In the genomic region with DNA sequence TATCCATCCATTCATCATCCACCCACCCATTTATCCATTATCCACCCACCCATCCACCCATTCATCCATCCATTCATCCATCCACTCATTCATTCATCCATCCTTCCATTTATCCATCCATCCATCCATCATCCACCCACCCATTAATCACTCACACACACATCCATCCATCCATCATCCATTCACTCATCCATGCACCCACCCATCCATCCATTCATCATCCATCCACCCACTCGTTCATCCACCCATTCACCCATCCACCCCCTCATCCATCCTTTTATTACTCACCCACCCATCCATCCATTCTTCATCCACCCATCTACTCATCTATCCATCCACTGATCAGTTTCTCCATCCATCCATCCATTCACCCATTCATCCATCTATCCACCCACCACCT, we compare ENCODE assay signal across 2 cellular contexts.
TF ChIP-seq lines count a peak whose summit lies in the region.

No MANE protein-coding gene starts in this region.

TF ChIP-seq in HepG2, 621 proteins besides CTCF, POLR2A, EP300 and RAD21:
- TF ChIP-seq, protein P1, sequence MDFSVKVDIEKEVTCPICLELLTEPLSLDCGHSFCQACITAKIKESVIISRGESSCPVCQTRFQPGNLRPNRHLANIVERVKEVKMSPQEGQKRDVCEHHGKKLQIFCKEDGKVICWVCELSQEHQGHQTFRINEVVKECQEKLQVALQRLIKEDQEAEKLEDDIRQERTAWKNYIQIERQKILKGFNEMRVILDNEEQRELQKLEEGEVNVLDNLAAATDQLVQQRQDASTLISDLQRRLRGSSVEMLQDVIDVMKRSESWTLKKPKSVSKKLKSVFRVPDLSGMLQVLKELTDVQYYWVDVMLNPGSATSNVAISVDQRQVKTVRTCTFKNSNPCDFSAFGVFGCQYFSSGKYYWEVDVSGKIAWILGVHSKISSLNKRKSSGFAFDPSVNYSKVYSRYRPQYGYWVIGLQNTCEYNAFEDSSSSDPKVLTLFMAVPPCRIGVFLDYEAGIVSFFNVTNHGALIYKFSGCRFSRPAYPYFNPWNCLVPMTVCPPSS (IDR thresholded peaks at IDR 0.05), result peak; percentile 87; the same call in 1 of the 2 replicates
- TF ChIP-seq ZBTB38 (CRISPR knock-in tag; IDR thresholded peaks at IDR 0.05), result no peak
- TF ChIP-seq, protein P2, sequence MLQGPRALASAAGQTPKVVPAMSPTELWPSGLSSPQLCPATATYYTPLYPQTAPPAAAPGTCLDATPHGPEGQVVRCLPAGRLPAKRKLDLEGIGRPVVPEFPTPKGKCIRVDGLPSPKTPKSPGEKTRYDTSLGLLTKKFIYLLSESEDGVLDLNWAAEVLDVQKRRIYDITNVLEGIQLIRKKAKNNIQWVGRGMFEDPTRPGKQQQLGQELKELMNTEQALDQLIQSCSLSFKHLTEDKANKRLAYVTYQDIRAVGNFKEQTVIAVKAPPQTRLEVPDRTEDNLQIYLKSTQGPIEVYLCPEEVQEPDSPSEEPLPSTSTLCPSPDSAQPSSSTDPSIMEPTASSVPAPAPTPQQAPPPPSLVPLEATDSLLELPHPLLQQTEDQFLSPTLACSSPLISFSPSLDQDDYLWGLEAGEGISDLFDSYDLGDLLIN (CRISPR knock-in tag; IDR thresholded peaks at IDR 0.05; ENCODE audit: borderline replicate concordance), result no peak
- no peak for TF ChIP-seq ZNF335 (CRISPR knock-in tag; IDR thresholded peaks at IDR 0.05)
- no peak for TF ChIP-seq MTA3 (CRISPR knock-in tag; IDR thresholded peaks at IDR 0.05)
- no peak for TF ChIP-seq RCOR2 (CRISPR knock-in tag; IDR thresholded peaks at IDR 0.05)

TF ChIP-seq in GM12878, 131 proteins besides CTCF, POLR2A, EP300 and RAD21:
- TF ChIP-seq, protein P3, sequence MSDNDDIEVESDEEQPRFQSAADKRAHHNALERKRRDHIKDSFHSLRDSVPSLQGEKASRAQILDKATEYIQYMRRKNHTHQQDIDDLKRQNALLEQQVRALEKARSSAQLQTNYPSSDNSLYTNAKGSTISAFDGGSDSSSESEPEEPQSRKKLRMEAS (IDR thresholded peaks at IDR 0.05; ENCODE audit: low read depth, low read length), result no peak
- TF ChIP-seq, protein P4, sequence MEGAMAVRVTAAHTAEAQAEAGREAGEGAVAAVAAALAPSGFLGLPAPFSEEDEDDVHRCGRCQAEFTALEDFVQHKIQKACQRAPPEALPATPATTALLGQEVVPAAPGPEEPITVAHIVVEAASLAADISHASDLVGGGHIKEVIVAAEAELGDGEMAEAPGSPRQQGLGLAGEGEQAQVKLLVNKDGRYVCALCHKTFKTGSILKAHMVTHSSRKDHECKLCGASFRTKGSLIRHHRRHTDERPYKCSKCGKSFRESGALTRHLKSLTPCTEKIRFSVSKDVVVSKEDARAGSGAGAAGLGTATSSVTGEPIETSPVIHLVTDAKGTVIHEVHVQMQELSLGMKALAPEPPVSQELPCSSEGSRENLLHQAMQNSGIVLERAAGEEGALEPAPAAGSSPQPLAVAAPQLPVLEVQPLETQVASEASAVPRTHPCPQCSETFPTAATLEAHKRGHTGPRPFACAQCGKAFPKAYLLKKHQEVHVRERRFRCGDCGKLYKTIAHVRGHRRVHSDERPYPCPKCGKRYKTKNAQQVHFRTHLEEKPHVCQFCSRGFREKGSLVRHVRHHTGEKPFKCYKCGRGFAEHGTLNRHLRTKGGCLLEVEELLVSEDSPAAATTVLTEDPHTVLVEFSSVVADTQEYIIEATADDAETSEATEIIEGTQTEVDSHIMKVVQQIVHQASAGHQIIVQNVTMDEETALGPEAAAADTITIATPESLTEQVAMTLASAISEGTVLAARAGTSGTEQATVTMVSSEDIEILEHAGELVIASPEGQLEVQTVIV (IDR thresholded peaks at IDR 0.05; ENCODE audit: borderline replicate concordance, partially characterized antibody), result peak; percentile 30
